Comparison of ENCODE assay signal across 23 cellular contexts in the genomic region with DNA sequence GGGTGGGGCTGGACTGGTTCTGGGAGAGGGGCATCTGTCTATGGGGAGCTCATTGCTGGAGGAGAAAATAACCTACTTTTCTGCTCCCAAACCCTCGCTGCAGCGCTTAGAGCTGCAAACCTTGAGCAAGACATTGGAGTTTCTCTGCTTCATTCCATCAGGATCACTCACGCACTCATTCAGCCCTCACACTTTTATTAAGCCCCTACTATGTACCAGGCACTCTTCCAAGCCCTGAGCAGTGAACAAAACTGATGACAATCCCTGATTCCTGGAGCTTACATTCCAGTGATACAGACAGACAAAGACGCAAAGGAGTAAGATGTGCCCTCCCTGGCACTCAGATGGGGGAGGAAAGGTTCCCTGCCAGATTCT.
DNase-seq lines count a peak whose midpoint lies in the region; ATAC-seq and TF ChIP-seq lines count a peak whose summit lies in the region.
"Had no signal": no experiment of that assay in that cellular context is flagged by ENCODE, and none has a peak within 500 bp of the region (broad histone marks: within the 10 kb centered on the region; RNA-seq: fewer than 3 reads in every experiment).

No MANE protein-coding gene starts in this region.

- no peak overlapping the region for H2BK20ac ChIP-seq in IMR-90 (ENCODE audit: low read depth, low read length)

- H4K91ac ChIP-seq in IMR-90 (ENCODE audit: insufficient read depth, low read depth, low read length): no peak overlapping the region

- peak overlapping the region in 1 of 8 donors; percentile 82 for H3K27ac Mint-ChIP-seq in CD8-positive, alpha-beta memory T cell
- peak overlapping the region in 1 of 2 donors; percentile 91 for H3K27ac Mint-ChIP-seq in natural killer cell
- H3K27ac Mint-ChIP-seq: dendritic cell treated with granulocyte-macrophage colony-stimulating factor and Interleukin-4, amounts not matched to agents 40 ng/mL and 50 ng/mL, for 4 days had no signal

- H3K9me1 ChIP-seq in IMR-90 (ENCODE audit: insufficient read depth, low read length): peaks cover 25% of the 10 kb centered on the region

- WGBS in IMR-90 (ENCODE audit: extremely low coverage in 2 of 2, insufficient read length in 1 of 2), 2 experiments: 40% methylated on average over 1 of the region's 4 CpGs; no CpG with 5 or more reads in 1 of the 2 experiments

- H2AK5ac ChIP-seq in IMR-90 (ENCODE audit: low read depth, low read length): no peak overlapping the region

- TF ChIP-seq CTCF in IMR-90 (conservative IDR thresholded peaks at IDR 0.05; ENCODE audit: low read depth, low read length): no peak
- TF ChIP-seq CTCF in natural killer cell (IDR thresholded peaks at IDR 0.05): no peak
- TF ChIP-seq CTCF in colonic mucosa (IDR thresholded peaks at IDR 0.05): no peak

- H3K9me3 ChIP-seq in CD8-positive, alpha-beta memory T cell (ENCODE audit: low read length): no peaks in the 10 kb centered on the region
- H3K9me3 ChIP-seq in IMR-90 (ENCODE audit: control insufficient read depth, insufficient read depth, low read length) (no peaks in the 10 kb centered on the region), colonic mucosa (no peaks in the 10 kb centered on the region)
- H3K9me3 ChIP-seq: HAP-1, left ventricle myocardium inferior had no signal

- H3K79me1 ChIP-seq in IMR-90 (ENCODE audit: low read depth in 1 of 2, low read length in 2 of 2): peaks cover 3 to 64% of the 10 kb centered on the region in 2 experiments; a peak in 2 of 4 replicates

- no peak for TF ChIP-seq POLR2A in IMR-90 (IDR thresholded peaks at IDR 0.05; ENCODE audit: low read depth, low read length)

- peak overlapping the region in 4 of 7 donors; percentile 4 to 79 (median 30) for H3K4me3 Mint-ChIP-seq in CD8-positive, alpha-beta memory T cell
- peak overlapping the region; percentile 93 for H3K4me3 Mint-ChIP-seq in natural killer cell
- H3K4me3 Mint-ChIP-seq: dendritic cell treated with granulocyte-macrophage colony-stimulating factor and Interleukin-4, amounts not matched to agents 40 ng/mL and 50 ng/mL, for 4 days had no signal

- peaks cover 27% of the 10 kb centered on the region for H3K4me1 ChIP-seq in CD8-positive, alpha-beta memory T cell (ENCODE audit: insufficient read depth, low read length)
- H3K4me1 ChIP-seq in IMR-90 (ENCODE audit: control insufficient read depth, insufficient read depth, low read length): peaks cover 6% of the 10 kb centered on the region
- H3K4me1 ChIP-seq in colonic mucosa: no peaks in the 10 kb centered on the region
- H3K4me1 ChIP-seq: HAP-1, left ventricle myocardium inferior had no signal

- H2AK9ac ChIP-seq in IMR-90 (replicated peaks; ENCODE audit: low read depth, low read length, poor library complexity): no peak overlapping the region

- H3K27me3 ChIP-seq in CD8-positive, alpha-beta memory T cell (ENCODE audit: insufficient read depth, low read length, poor library complexity, severe bottlenecking): no peaks in the 10 kb centered on the region
- no peaks in the 10 kb centered on the region for H3K27me3 ChIP-seq in IMR-90 (ENCODE audit: control insufficient read depth, insufficient read depth, low read length)
- no peaks in the 10 kb centered on the region for H3K27me3 ChIP-seq in colonic mucosa

- BruUV-seq in IMR-90 (replicated peaks; lab: Mats Ljungman, UMichigan): no TSS peak

- H2AFZ ChIP-seq in IMR-90 (replicated peaks; ENCODE audit: low read length, poor library complexity): no peak overlapping the region

- H3K9me3 Mint-ChIP-seq in CD8-positive, alpha-beta memory T cell: no peaks in the 10 kb centered on the region
- no peaks in the 10 kb centered on the region for H3K9me3 Mint-ChIP-seq in natural killer cell
- H3K9me3 Mint-ChIP-seq: activated T-cell treated with anti-CD3 and anti-CD28 coated beads, Interleukin-2, amount 50 U/mL, for 4 hours; CD4-positive, CD25-positive, alpha-beta regulatory T cell; dendritic cell treated with granulocyte-macrophage colony-stimulating factor and Interleukin-4, amounts not matched to agents 40 ng/mL and 50 ng/mL, for 4 days had no signal

- no peak overlapping the region for H2BK5ac ChIP-seq in IMR-90 (ENCODE audit: low read depth, low read length, poor library complexity, severe bottlenecking)

- dilution Hi-C loops in IMR-90 (cut with HindIII; ENCODE audit: low sequenced_read_pairs, unreplicated experiment): no loop called here

- H3K36me3 Mint-ChIP-seq in CD8-positive, alpha-beta memory T cell: no peaks in the 10 kb centered on the region
- H3K36me3 Mint-ChIP-seq in natural killer cell: no peaks in the 10 kb centered on the region
- H3K36me3 Mint-ChIP-seq: CD4-positive, CD25-positive, alpha-beta regulatory T cell had no signal

- H3K4me1 Mint-ChIP-seq in CD8-positive, alpha-beta memory T cell: peaks cover 32 to 54% (median 45%) of the 10 kb centered on the region in 3 donors
- H3K4me1 Mint-ChIP-seq in natural killer cell: peaks cover 43 to 59% of the 10 kb centered on the region in 2 donors

- in situ Hi-C loops in IMR-90 (cut with MboI; ENCODE audit: low sequenced_read_pairs): no loop called here

- peaks cover 9% of the 10 kb centered on the region; the same call in 1 of the 2 replicates for H4K20me1 ChIP-seq in IMR-90 (ENCODE audit: insufficient read depth, low read length)

- no peak; the same call in 1 of the 2 replicates for ATAC-seq in IMR-90 (ENCODE audit: low read depth)
- ATAC-seq in natural killer cell: no peak
- ATAC-seq: right cardiac atrium had no signal

- H3K18ac ChIP-seq in IMR-90 (ENCODE audit: low read depth, low read length): no peak overlapping the region

- H4K8ac ChIP-seq in IMR-90 (ENCODE audit: low read depth in 2 of 2, low read length in 2 of 2): no peak overlapping the region

- H3K4me2 ChIP-seq in IMR-90 (ENCODE audit: low read depth, low read length): no peak overlapping the region
- H3K4me2 ChIP-seq: KMS-11 had no signal

- H3K27ac ChIP-seq in CD8-positive, alpha-beta memory T cell (ENCODE audit: low read depth, low read length): no peak overlapping the region
- no peak overlapping the region for H3K27ac ChIP-seq in IMR-90 (ENCODE audit: insufficient read depth, low read length)
- no peak overlapping the region for H3K27ac ChIP-seq in colonic mucosa
- H3K27ac ChIP-seq: KMS-11, left ventricle myocardium inferior, RWPE1 had no signal

- H2BK120ac ChIP-seq in IMR-90 (ENCODE audit: low read depth, low read length): no peak overlapping the region

- no peak overlapping the region for H3K23ac ChIP-seq in IMR-90 (ENCODE audit: low read depth, low read length)

- H3K27me3 Mint-ChIP-seq in CD8-positive, alpha-beta memory T cell: peaks cover 13 to 21% of the 10 kb centered on the region in 2 donors
- H3K27me3 Mint-ChIP-seq in natural killer cell (ENCODE audit: low read depth in 2 of 2): peaks cover 73 to 79% of the 10 kb centered on the region in 2 donors

- no peak overlapping the region for H2BK15ac ChIP-seq in IMR-90 (ENCODE audit: low read depth, low read length)

- no peak overlapping the region for H3K4ac ChIP-seq in IMR-90 (ENCODE audit: low read depth, low read length)

- intact Hi-C loops in IMR-90 (cut with micrococcal nuclease) (no loop called here), natural killer cell (cut with micrococcal nuclease) (loop anchor here (5.0 kb wide), 1 partner anchor 39 kb away; no protein-coding TSS in a partner anchor), colonic mucosa (cut with DNase I) (no loop called here)

- no peak for TF ChIP-seq RAD21 in IMR-90 (IDR thresholded peaks at IDR 0.05; ENCODE audit: low read length)

- POLR2A ChIA-PET in CD8-positive, alpha-beta memory T cell (lab: Charles Lee): no interaction called here
- POLR2A ChIA-PET in IMR-90 (lab: Charles Lee; ENCODE audit: unreplicated experiment): no interaction called here

- DNase-seq in CD8-positive, alpha-beta memory T cell: no peak
- DNase-seq in IMR-90 (peak; percentile 33), ecto neural progenitor cell (ENCODE audit: low spot score) (peak; percentile 21), natural killer cell (no peak), CD1c-positive myeloid dendritic cell (ENCODE audit: extremely low spot score) (no peak), NCI-H524 (lab: John Stamatoyannopoulos, UW) (no peak), colonic mucosa (no peak)
- DNase-seq: activated naive CD4-positive, alpha-beta T cell treated with anti-CD3 and anti-CD28 coated beads, Interleukin-2, amount 50 U/mL, for 16 hours; activated T-cell treated with anti-CD3 and anti-CD28 coated beads, Interleukin-2, amount 50 U/mL, for 4 hours; EL; hypothalamus; left ventricle myocardium inferior; midbrain; naive thymus-derived CD4-positive, alpha-beta T cell; NCI-H1436 treated with DMSO at 0.1 percent for 48 hours; NCI-H2107; right cardiac atrium had no signal

- H3K9ac ChIP-seq in IMR-90 (ENCODE audit: low read depth, low read length) (no peak overlapping the region), colonic mucosa (ENCODE audit: low read depth in 2 of 2, low read length in 2 of 2) (no peak overlapping the region)
- H3K9ac ChIP-seq: KMS-11 had no signal

- no peaks in the 10 kb centered on the region for H3K36me3 ChIP-seq in CD8-positive, alpha-beta memory T cell (ENCODE audit: insufficient read depth, low read length)
- H3K36me3 ChIP-seq in IMR-90 (ENCODE audit: control insufficient read depth, insufficient read depth, low read length) (no peaks in the 10 kb centered on the region), colonic mucosa (no peaks in the 10 kb centered on the region)
- H3K36me3 ChIP-seq: HAP-1, left ventricle myocardium inferior had no signal

- H3K14ac ChIP-seq in IMR-90 (replicated peaks; ENCODE audit: low read depth, low read length): no peak overlapping the region

- CTCF ChIA-PET in CD8-positive, alpha-beta memory T cell (lab: Charles Lee): no interaction called here
- CTCF ChIA-PET in IMR-90 (lab: Yijun Ruan, JAX): no interaction called here

- H3K4me3 ChIP-seq in CD8-positive, alpha-beta memory T cell (ENCODE audit: low read length): no peak overlapping the region
- H3K4me3 ChIP-seq in IMR-90 (ENCODE audit: insufficient read depth, low read depth, low read length): no peak overlapping the region
- H3K4me3 ChIP-seq in colonic mucosa: no peak overlapping the region
- H3K4me3 ChIP-seq: GM12878, HAP-1, left ventricle myocardium inferior had no signal

- no peak overlapping the region for H4K5ac ChIP-seq in IMR-90 (ENCODE audit: low read depth, low read length)

- no peak overlapping the region for H3K56ac ChIP-seq in IMR-90 (ENCODE audit: extremely low read depth, insufficient read depth, low read length)

TF ChIP-seq in IMR-90, 13 proteins besides CTCF, POLR2A, EP300 and RAD21 (continues in another document):
- TF ChIP-seq NFE2L2 (IDR thresholded peaks at IDR 0.05; ENCODE audit: low read depth, low read length): no peak
- no peak for TF ChIP-seq MXI1 (IDR thresholded peaks at IDR 0.05; ENCODE audit: borderline replicate concordance, low read depth, low read length)
- TF ChIP-seq SMC3 (IDR thresholded peaks at IDR 0.05; ENCODE audit: low read depth, low read length): no peak
- no peak for TF ChIP-seq CHD1 (IDR thresholded peaks at IDR 0.05; ENCODE audit: low read depth, low read length)
- TF ChIP-seq FOS (IDR thresholded peaks at IDR 0.05; ENCODE audit: low read depth, low read length): no peak
- no peak for TF ChIP-seq MAZ (IDR thresholded peaks at IDR 0.05; ENCODE audit: borderline replicate concordance, low read depth, low read length)
- no peak for TF ChIP-seq RCOR1 (IDR thresholded peaks at IDR 0.05; ENCODE audit: insufficient replicate concordance, low read length)
- no peak for TF ChIP-seq RFX5 (IDR thresholded peaks at IDR 0.05; ENCODE audit: low read depth, low read length)

Comparison
In these comparisons a context has a peak if more than half of its experiments do, and no peak if none do; other contexts are left out.
1. DNase-seq: peak in IMR-90 (single experiment) and ecto neural progenitor cell (single experiment); none in CD8-positive, alpha-beta memory T cell (0 of 5), natural killer cell (single experiment), CD1c-positive myeloid dendritic cell (single experiment), NCI-H524 (0 of 2) and colonic mucosa (single experiment).